8 cellular contexts compared by ENCODE assay signal in genomic region chr1:77218477-77219165, GRCh38. TPM values are rescaled to one million over a fixed set of nuclear protein-coding genes. Genes with fewer than 3 reads are reported as not detected.
A peak's percentile ranks its signal among the peaks of the same experiment; 100 is the strongest.
DNase-seq lines count a peak whose midpoint lies in the region; ATAC-seq, FAIRE-seq and TF ChIP-seq lines count a peak whose summit lies in the region.

No MANE protein-coding gene starts in this region.

- peak overlapping the region; percentile 99 for H2AFZ ChIP-seq in H1 (ENCODE audit: low read length)

- no peak overlapping the region for H4K8ac ChIP-seq in H1 (ENCODE audit: extremely low read depth, insufficient read depth, low read length)

- H3K79me1 ChIP-seq in H1 (ENCODE audit: low read depth, low read length), result no peaks in the 10 kb centered on the region

- H3K27me3 ChIP-seq in A673 (replicated peaks; ENCODE audit: insufficient read depth, low read depth, low read length, poor library complexity), result no peaks in the 10 kb centered on the region
- no peaks in the 10 kb centered on the region for H3K27me3 ChIP-seq in Panc1 (ENCODE audit: control insufficient read depth, insufficient read depth, low read length)
- no peaks in the 10 kb centered on the region for H3K27me3 ChIP-seq in H1 (replicated peaks in 1 of 4; ENCODE audit: control insufficient read depth in 3 of 4, extremely low read depth in 1 of 4, insufficient read depth in 3 of 4, low read length in 3 of 4)
- H3K27me3 ChIP-seq in muscle layer of colon (ENCODE audit: control insufficient read depth in 1 of 2, insufficient read depth in 2 of 2, low read length in 2 of 2), result no peaks in the 10 kb centered on the region

- ATAC-seq in GM18858 (IDR thresholded peaks at IDR 0.05; ENCODE audit: unreplicated experiment) (peak; percentile 26), HG03045 (IDR thresholded peaks at IDR 0.05; ENCODE audit: unreplicated experiment) (peak; percentile 35), Panc1 (peak; percentile 83)

- 20% methylated on average over 12 of the region's 12 CpGs; no CpG with 5 or more reads in 1 of the 2 experiments for WGBS in H1 (ENCODE audit: extremely low coverage in 1 of 2, insufficient coverage in 1 of 2, insufficient read length in 1 of 2, insufficient replicate concordance in 2 of 2, low coverage in 1 of 2, low lambda C conversion rate in 2 of 2, missing lambda C conversion rate in 1 of 2), 2 experiments

- POLR2A ChIA-PET in A673 (lab: Charles Lee; ENCODE audit: low non-redundant PET), result no interaction called here
- POLR2A ChIA-PET in Panc1 (lab: Charles Lee), result no interaction called here
- POLR2A ChIA-PET in H1 (lab: Charles Lee; ENCODE audit: partially characterized antibody), result interaction anchor here (1.1 to 1.7 kb wide), 5 partner anchors 10 to 131 kb away, joined by 3 to 9 read pairs (median 3); partner anchors contain the start of gene AK5

- TF ChIP-seq EP300 in H1 (IDR thresholded peaks at IDR 0.05; ENCODE audit: borderline replicate concordance in 1 of 2, low read depth in 2 of 2, low read length in 2 of 2), result no peak

- peak overlapping the region; percentile 67 to 69 for H3K4me2 ChIP-seq in H1 (ENCODE audit: insufficient read depth in 1 of 2, low read depth in 2 of 2, low read length in 2 of 2)

- H3K4me1 ChIP-seq in A673 (ENCODE audit: insufficient read depth, low read length, poor library complexity, severe bottlenecking), result peaks cover 6% of the 10 kb centered on the region
- H3K4me1 ChIP-seq in Panc1 (ENCODE audit: control insufficient read depth, insufficient read depth, low read length), result peaks cover 7% of the 10 kb centered on the region
- H3K4me1 ChIP-seq in H1 (replicated peaks in 1 of 4; ENCODE audit: control insufficient read depth in 3 of 4, insufficient read depth in 4 of 4, low read length in 3 of 4), result peaks cover 0 to 3% (median 1%) of the 10 kb centered on the region in 4 experiments; a peak in 4 of 7 replicates
- H3K4me1 ChIP-seq in muscle layer of colon (ENCODE audit: insufficient read depth, low read length), result peaks cover 4% of the 10 kb centered on the region

- H3K9me3 ChIP-seq in A673 (ENCODE audit: low read depth, low read length, poor library complexity, severe bottlenecking), result no peaks in the 10 kb centered on the region
- H3K9me3 ChIP-seq in Panc1 (ENCODE audit: control insufficient read depth, insufficient read depth, low read depth, low read length), result no peaks in the 10 kb centered on the region
- peaks cover 0 to 4% of the 10 kb centered on the region in 2 experiments; a peak in 1 of 4 replicates for H3K9me3 ChIP-seq in H1 (ENCODE audit: insufficient read depth in 2 of 2, low read depth in 1 of 2, low read length in 1 of 2)
- H3K9me3 ChIP-seq in muscle layer of colon (ENCODE audit: low read length), result no peaks in the 10 kb centered on the region

- H2BK120ac ChIP-seq in H1 (replicated peaks; ENCODE audit: low read depth, low read length), result no peak overlapping the region

- no peak overlapping the region for H2BK15ac ChIP-seq in H1 (ENCODE audit: low read length)

- intact Hi-C loops in A673 (cut with micrococcal nuclease; ENCODE audit: unreplicated experiment), result no loop called here
- intact Hi-C loops in Panc1 (cut with micrococcal nuclease; ENCODE audit: unreplicated experiment), result no loop called here

- H2BK20ac ChIP-seq in H1 (ENCODE audit: low read length), result no peak overlapping the region

- H3K4me3 ChIP-seq in A673 (ENCODE audit: low read depth, low read length, poor library complexity, severe bottlenecking) (peak overlapping the region; percentile 70), Panc1 (ENCODE audit: low read depth in 2 of 2, low read length in 2 of 2) (peak overlapping the region; percentile 83 to 99), H1 (ENCODE audit: extremely low read depth in 1 of 4, insufficient read depth in 2 of 4, low read depth in 3 of 4, low read length in 4 of 4) (peak overlapping the region; percentile 93 to 99 (median 98)), muscle layer of colon (ENCODE audit: low read depth in 1 of 2, low read length in 2 of 2) (peak overlapping the region; percentile 99)

- no peak for FAIRE-seq in H1 (lab: Jason Lieb, UNC)

- CTCF ChIA-PET in A673 (lab: Charles Lee) (no interaction called here), Panc1 (lab: Charles Lee) (no interaction called here), H1 (lab: Charles Lee; ENCODE audit: partially characterized antibody) (interaction anchor here (0.8 to 2.0 kb wide), 3 partner anchors 16 to 91 kb away, joined by 3 to 5 read pairs (median 3); no protein-coding TSS in a partner anchor)

- H3K27ac ChIP-seq in A673 (ENCODE audit: low read depth, low read length, poor library complexity, severe bottlenecking) (peak overlapping the region; percentile 54), Panc1 (ENCODE audit: low read length) (peak overlapping the region; percentile 97), H1 (ENCODE audit: low read depth, low read length) (no peak overlapping the region), muscle layer of colon (ENCODE audit: low read depth, low read length) (peak overlapping the region; percentile 93)

- 0 out of 2 replicates have a peak, but pooled peaks cover 2% of the 10 kb centered on the region for H3K23me2 ChIP-seq in H1 (ENCODE audit: low read depth, low read length)

- no peak overlapping the region for H2AK5ac ChIP-seq in H1 (ENCODE audit: low read depth, low read length)

- H4K20me1 ChIP-seq in H1 (replicated peaks in 1 of 2; ENCODE audit: control insufficient read depth in 1 of 2, insufficient read depth in 2 of 2, low read length in 2 of 2), result no peaks in the 10 kb centered on the region

- H3K56ac ChIP-seq in H1 (replicated peaks; ENCODE audit: insufficient read length, low read depth, low read length), result no peak overlapping the region

- no peak overlapping the region for H3K4ac ChIP-seq in H1 (replicated peaks; ENCODE audit: insufficient read length, low read depth, low read length)

- no peak for TF ChIP-seq RAD21 in H1 (IDR thresholded peaks at IDR 0.05 in 1 of 2, conservative IDR thresholded peaks at IDR 0.05 in 1 of 2; ENCODE audit: low read depth in 2 of 2, low read length in 2 of 2)

- no peak for DNase-seq in A673 (ENCODE audit: low spot score)
- DNase-seq in Panc1 (ENCODE audit: low read depth, low spot score), result no peak
- DNase-seq in H1 (ENCODE audit: low read depth in 1 of 2, low spot score in 2 of 2), result no peak
- no peak for DNase-seq in NCI-H2227 (lab: John Stamatoyannopoulos, UW; ENCODE audit: unreplicated experiment)
- no peak for DNase-seq in foreskin melanocyte

- in situ Hi-C loops in Panc1 (cut with HindIII; ENCODE audit: low pct_unique_long_range_greater_than_20kb, low sequenced_read_pairs), result no loop called here

- H3K36me3 ChIP-seq in A673 (ENCODE audit: insufficient read depth, low read length, poor library complexity, severe bottlenecking) (no peaks in the 10 kb centered on the region), Panc1 (ENCODE audit: control insufficient read depth, insufficient read depth, low read length) (no peaks in the 10 kb centered on the region; the same call in 1 of the 2 replicates), H1 (ENCODE audit: control insufficient read depth in 2 of 4, insufficient read depth in 4 of 4, low read length in 3 of 4) (peaks cover 0 to 9% (median 2%) of the 10 kb centered on the region in 4 experiments; a peak in 2 of 8 replicates), muscle layer of colon (ENCODE audit: insufficient read depth, low read length) (no peaks in the 10 kb centered on the region)

- H4K5ac ChIP-seq in H1 (ENCODE audit: insufficient read length, low read depth, low read length), result no peak overlapping the region

- TSS peak; percentile 69 for BruUV-seq in A673 (replicated peaks; lab: Mats Ljungman, UMichigan)
- BruUV-seq in Panc1 (replicated peaks; lab: Mats Ljungman, UMichigan), result no TSS peak

- H3K14ac ChIP-seq in H1 (ENCODE audit: insufficient read length), result no peak overlapping the region

- no peak overlapping the region for H3K23ac ChIP-seq in H1 (ENCODE audit: insufficient read length)

- 0 out of 2 replicates have a peak overlapping the region, but pooled peaks have one; percentile 22 for H2BK5ac ChIP-seq in H1 (ENCODE audit: low read depth, low read length)

- TF ChIP-seq POLR2A in H1 (IDR thresholded peaks at IDR 0.05; ENCODE audit: control extremely low read depth in 1 of 2, low read depth in 2 of 2, low read length in 2 of 2), result no peak

- no peak overlapping the region for H4K91ac ChIP-seq in H1 (replicated peaks; ENCODE audit: insufficient read length, low read length)

- TF ChIP-seq CTCF in A673 (conservative IDR thresholded peaks at IDR 0.05; ENCODE audit: low read depth, low read length) (no peak), Panc1 (IDR thresholded peaks at IDR 0.05) (no peak), H1 (IDR thresholded peaks at IDR 0.05; ENCODE audit: control extremely low read depth in 1 of 3, insufficient read depth in 1 of 3, low read depth in 1 of 3, low read length in 3 of 3) (no peak)

- H3K79me2 ChIP-seq in H1 (ENCODE audit: control insufficient read depth in 1 of 2, insufficient read depth in 2 of 2, low read length in 2 of 2), result peaks cover 0 to 12% of the 10 kb centered on the region in 2 experiments; a peak in 2 of 4 replicates

- H2BK12ac ChIP-seq in H1 (ENCODE audit: low read depth, low read length), result no peak overlapping the region

- H3K18ac ChIP-seq in H1 (ENCODE audit: extremely low read depth, low read length), result peak overlapping the region; percentile 86; the same call in 1 of the 2 replicates

- H3K9ac ChIP-seq in H1 (replicated peaks in 1 of 4; ENCODE audit: extremely low read depth in 1 of 4, low read depth in 3 of 4, low read length in 3 of 4), result peak overlapping the region; percentile 40 to 90 (median 82)
- peak overlapping the region; percentile 95 for H3K9ac ChIP-seq in muscle layer of colon (ENCODE audit: low read length)

TF ChIP-seq in H1, 55 proteins besides CTCF, POLR2A, EP300 and RAD21 (continues in another document):
- TF ChIP-seq RBBP5 (IDR thresholded peaks at IDR 0.05; ENCODE audit: borderline replicate concordance, low read depth, low read length) (no peak), MAFK (IDR thresholded peaks at IDR 0.05; ENCODE audit: low read depth, low read length) (no peak), FOSL1 (IDR thresholded peaks at IDR 0.05; ENCODE audit: insufficient read depth, low read depth, low read length) (no peak), SP2 (IDR thresholded peaks at IDR 0.05; ENCODE audit: low read length) (no peak), CBX8 (IDR thresholded peaks at IDR 0.05; ENCODE audit: borderline replicate concordance, low read depth, low read length) (no peak)

RNA-seq across cellular contexts. Expression of gene PIGK, which starts 0.6 kb away (rescaled TPM):
- total RNA-seq in A673 (2021), result 28.8 and 34.3 TPM in 2 replicates
- 26.8 TPM for total RNA-seq in Panc1 (2021; ENCODE audit: unreplicated experiment)
- 12.5 TPM for polyA plus RNA-seq in Panc1 (2012; ENCODE audit: insufficient read length)
- total RNA-seq in H1 (2021; fragmentation: NEBNext Ultra II Directional; extraction: Animal tissue kit (Norgen Biotek cat#: 25700)), result 22.7 and 23.2 TPM in 2 replicates
- polyA plus RNA-seq in H1 (2011; rRNA removed), result 5.0 and 5.6 TPM in 2 replicates
- polyA plus RNA-seq in H1 (2011; cell fraction: cytosol; rRNA removed), result 9.3 TPM
- polyA plus RNA-seq in H1 (2011; cell fraction: nucleus; rRNA removed), result 2.9 TPM
- polyA plus RNA-seq in H1 (2012, experiment 1 of 2), result 8.4 to 13.0 TPM (median 10.1 TPM) in 4 replicates
- 0.66 TPM for polyA plus RNA-seq in H1 (2012, experiment 2 of 2)
- 31.7 TPM for polyA plus RNA-seq in H1 (2013, experiment 1 of 2)
- polyA plus RNA-seq in H1 (2013, experiment 2 of 2), result 35.2 TPM
- 10.9 and 17.4 TPM in 2 replicates for polyA minus RNA-seq in H1 (2011; rRNA and poly(A)+ RNA removed)
- 17.9 TPM for polyA minus RNA-seq in H1 (2011; cell fraction: cytosol; rRNA and poly(A)+ RNA removed)
- 13.5 TPM for polyA minus RNA-seq in H1 (2011; cell fraction: nucleus; rRNA and poly(A)+ RNA removed)

Comparison
In these comparisons a context has a peak if more than half of its experiments do, and no peak if none do; other contexts are left out.
1. ATAC-seq: peak in every context shown above with its lines; median percentile 83 in Panc1; 35 in HG03045; 26 in GM18858.